ENCODE assay signal across 12 cellular contexts in the genomic region with DNA sequence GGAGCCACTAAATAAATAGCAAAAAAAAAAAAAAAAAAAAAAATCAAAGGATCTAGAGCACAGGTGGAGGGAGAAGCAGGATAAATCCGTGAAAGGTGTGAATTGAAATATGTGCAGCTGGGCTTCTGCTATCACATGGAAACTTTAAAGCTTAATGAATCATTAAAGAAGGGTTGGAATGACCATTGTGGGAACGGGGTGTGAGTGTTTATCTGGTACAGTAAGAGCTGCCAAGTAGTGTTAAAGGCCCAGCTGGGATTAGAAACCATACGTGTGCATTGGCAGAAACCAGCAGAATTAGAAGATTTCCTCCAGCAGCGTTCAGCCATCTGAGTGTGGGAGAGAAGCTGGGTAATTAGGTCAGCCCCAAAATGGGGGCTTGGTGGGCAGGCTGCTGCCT. TPM values are rescaled to one million over a fixed set of nuclear protein-coding genes. Genes with fewer than 3 reads are reported as not detected.
DNase-seq lines count a peak whose midpoint lies in the region; ATAC-seq and TF ChIP-seq lines count a peak whose summit lies in the region.
"Had no signal": no experiment of that assay in that cellular context is flagged by ENCODE, and none has a peak within 500 bp of the region (broad histone marks: within the 10 kb centered on the region; RNA-seq: fewer than 3 reads in every experiment).

No MANE protein-coding gene starts in this region.

- H3K9ac ChIP-seq in mammary epithelial cell (ENCODE audit: insufficient read depth, low read length) (no peak overlapping the region), smooth muscle cell (ENCODE audit: low read depth) (no peak overlapping the region)

- H3K4me1 ChIP-seq in mammary epithelial cell (ENCODE audit: insufficient read depth, low read length) (peaks cover 16% of the 10 kb centered on the region), hepatocyte (ENCODE audit: insufficient read depth) (peaks cover 6% of the 10 kb centered on the region), smooth muscle cell (ENCODE audit: low read depth) (peaks cover 9% of the 10 kb centered on the region)

- ATAC-seq in GM18519 (IDR thresholded peaks at IDR 0.05; ENCODE audit: low FRiP score, unreplicated experiment): no peak

- BruUV-seq in mammary epithelial cell (replicated peaks; lab: Mats Ljungman, UMichigan): no TSS peak

- no peaks in the 10 kb centered on the region for H3K79me2 ChIP-seq in mammary epithelial cell (ENCODE audit: insufficient read depth, low read length)
- H3K79me2 ChIP-seq in hepatocyte: no peaks in the 10 kb centered on the region
- H3K79me2 ChIP-seq in smooth muscle cell (ENCODE audit: low read depth): no peaks in the 10 kb centered on the region

- no peak for TF ChIP-seq POLR2A in erythroblast (IDR thresholded peaks at IDR 0.05; ENCODE audit: low read length)

- intact Hi-C loops in mammary epithelial cell (cut with micrococcal nuclease): no loop called here

- H3F3A ChIP-seq in smooth muscle cell (ENCODE audit: low read depth): peaks cover 3% of the 10 kb centered on the region

- 52% methylated on average over 4 of the region's 4 CpGs for WGBS in mammary epithelial cell (ENCODE audit: low coverage, missing lambda C conversion rate)
- 49% methylated on average over 4 of the region's 4 CpGs for WGBS in hepatocyte (ENCODE audit: low lambda C conversion rate, missing lambda C conversion rate)
- 25% methylated on average over 4 of the region's 4 CpGs for WGBS in smooth muscle cell (ENCODE audit: low lambda C conversion rate)

- H4K20me1 ChIP-seq in mammary epithelial cell (ENCODE audit: insufficient read depth, low read length) (no peaks in the 10 kb centered on the region), hepatocyte (ENCODE audit: insufficient read depth, poor library complexity, severe bottlenecking) (no peaks in the 10 kb centered on the region), smooth muscle cell (ENCODE audit: low read depth) (no peaks in the 10 kb centered on the region)

- dilution Hi-C loops in mammary epithelial cell (cut with HindIII; ENCODE audit: low sequenced_read_pairs): loop anchor here (5.0 kb wide), 1 partner anchor 37 kb away; no protein-coding TSS in a partner anchor

- H3K4me3 ChIP-seq in mammary epithelial cell (replicated peaks in 1 of 3; ENCODE audit: insufficient read depth in 1 of 3, low read depth in 2 of 3, low read length in 3 of 3) (no peak overlapping the region), hepatocyte (no peak overlapping the region), smooth muscle cell (no peak overlapping the region)
- H3K4me3 ChIP-seq: coronary artery had no signal

- H2AFZ ChIP-seq in mammary epithelial cell (ENCODE audit: low read depth, low read length) (peak overlapping the region; percentile 3), hepatocyte (no peak overlapping the region), smooth muscle cell (ENCODE audit: low read depth) (no peak overlapping the region)

- in situ Hi-C loops in mammary epithelial cell (cut with MboI; ENCODE audit: low sequenced_read_pairs in 2 of 2): loop anchor here in 1 of 2 donors (25.0 kb wide), 1 partner anchor 267 kb away; the partner anchor contains the start of genes APH1A, C1orf54 and CA14

- H3K27ac ChIP-seq in mammary epithelial cell (ENCODE audit: insufficient read depth, low read depth, low read length) (no peak overlapping the region), hepatocyte (peak overlapping the region; percentile 16), smooth muscle cell (ENCODE audit: low read depth) (peak overlapping the region; percentile 83)
- H3K27ac ChIP-seq: coronary artery, WERI-Rb-1 had no signal

- H3K4me2 ChIP-seq in mammary epithelial cell (ENCODE audit: insufficient read depth, low read depth, low read length): no peak overlapping the region
- no peak overlapping the region for H3K4me2 ChIP-seq in hepatocyte
- peak overlapping the region; percentile 72 for H3K4me2 ChIP-seq in smooth muscle cell

- H3K36me3 ChIP-seq in mammary epithelial cell (ENCODE audit: insufficient read depth, low read length) (no peaks in the 10 kb centered on the region), hepatocyte (replicated peaks; ENCODE audit: insufficient read depth, low read depth) (no peaks in the 10 kb centered on the region), smooth muscle cell (ENCODE audit: low read depth) (no peaks in the 10 kb centered on the region)
- H3K36me3 ChIP-seq: WERI-Rb-1 had no signal

- DNase-seq in LoVo (ENCODE audit: low spot score) (peak; percentile 62), mammary epithelial cell (peak; percentile 60), hepatocyte (ENCODE audit: low spot score) (no peak), smooth muscle cell (lab: John Stamatoyannopoulos, UW; ENCODE audit: unreplicated experiment) (no peak), cortex of kidney (lab: John Stamatoyannopoulos, UW) (no peak), dedifferentiated amniotic fluid mesenchymal stem cell (ENCODE audit: extremely low spot score) (no peak), erythroblast (lab: John Stamatoyannopoulos, UW) (no peak)
- DNase-seq: activated T-cell treated with anti-CD3 and anti-CD28 coated beads, Interleukin-2, amount 50 U/mL, for 48 hours; WERI-Rb-1 had no signal

- H3K9me3 ChIP-seq in mammary epithelial cell (replicated peaks; ENCODE audit: insufficient read depth, low read length) (no peaks in the 10 kb centered on the region), hepatocyte (ENCODE audit: low read depth) (no peaks in the 10 kb centered on the region), smooth muscle cell (replicated peaks; ENCODE audit: low read depth) (no peaks in the 10 kb centered on the region)

- no peaks in the 10 kb centered on the region for H3K27me3 ChIP-seq in mammary epithelial cell (ENCODE audit: insufficient read depth, low read length)
- H3K27me3 ChIP-seq in hepatocyte: no peaks in the 10 kb centered on the region
- no peaks in the 10 kb centered on the region for H3K27me3 ChIP-seq in smooth muscle cell (ENCODE audit: low read depth)

- CTCF ChIA-PET in mammary epithelial cell (lab: Charles Lee; ENCODE audit: low non-redundant PET): interaction anchor here (0.9 kb wide), 1 partner anchor 61 kb away, joined by 3 read pairs; no protein-coding TSS in a partner anchor

- no peak for TF ChIP-seq CTCF in mammary epithelial cell (conservative IDR thresholded peaks at IDR 0.05 in 1 of 2, IDR thresholded peaks at IDR 0.05 in 1 of 2; ENCODE audit: extremely low read depth in 1 of 2, insufficient read depth in 1 of 2, low read depth in 1 of 2, low read length in 2 of 2)
- TF ChIP-seq CTCF in hepatocyte (IDR thresholded peaks at IDR 0.05; ENCODE audit: poor library complexity): no peak
- TF ChIP-seq CTCF in smooth muscle cell (IDR thresholded peaks at IDR 0.05; ENCODE audit: borderline replicate concordance, insufficient read depth, poor library complexity, severe bottlenecking): no peak

- no peaks in the 10 kb centered on the region for H3K9me2 ChIP-seq in hepatocyte (replicated peaks; ENCODE audit: insufficient read depth)

RNA-seq across cellular contexts. Expression of gene FALEC, which starts 13.4 kb away (rescaled TPM):
- total RNA-seq in mammary epithelial cell (not detected), hepatocyte (not detected in 2 replicates), smooth muscle cell (not detected in 2 replicates)
- polyA plus RNA-seq in mammary epithelial cell (not detected), hepatocyte (0.39 TPM in 1 of 2 replicates, not detected in the other), smooth muscle cell (0.62 and 1.2 TPM in 2 replicates)
- not detected for polyA minus RNA-seq in mammary epithelial cell
- total RNA-seq: osteocyte had no signal

RNA-seq across cellular contexts. Expression of gene ADAMTSL4, which starts 20.2 kb away (rescaled TPM):
- total RNA-seq in mammary epithelial cell: 10 to 100 TPM in 1 of 2 donors, 1 to 10 TPM in 1; 2.9 to 98.0 TPM
- 4.8 TPM for polyA plus RNA-seq in mammary epithelial cell
- 5.1 TPM for polyA minus RNA-seq in mammary epithelial cell
- 3.7 and 8.1 TPM in 2 replicates for total RNA-seq in hepatocyte
- polyA plus RNA-seq in hepatocyte: 19.7 and 28.0 TPM in 2 replicates
- total RNA-seq in smooth muscle cell: 2.4 and 6.4 TPM in 2 replicates
- 8.4 and 20.8 TPM in 2 replicates for polyA plus RNA-seq in smooth muscle cell

RNA-seq across cellular contexts. Expression of gene ECM1, which starts 21.1 kb away (rescaled TPM):
- 10 to 100 TPM; 12.5 to 16.2 TPM for total RNA-seq in mammary epithelial cell
- 11.7 TPM for polyA plus RNA-seq in mammary epithelial cell
- 13.3 TPM for polyA minus RNA-seq in mammary epithelial cell
- 1.0 and 3.0 TPM in 2 replicates for total RNA-seq in hepatocyte
- polyA plus RNA-seq in hepatocyte: 7.1 and 8.8 TPM in 2 replicates
- 14.6 and 19.0 TPM in 2 replicates for total RNA-seq in smooth muscle cell
- 32.0 and 36.1 TPM in 2 replicates for polyA plus RNA-seq in smooth muscle cell

RNA-seq across cellular contexts. Expression of gene TARS2, which starts 41.8 kb away (rescaled TPM):
- total RNA-seq in mammary epithelial cell (10 to 100 TPM; 23.3 to 27.0 TPM), hepatocyte (9.1 and 10.1 TPM in 2 replicates), smooth muscle cell (8.6 and 10.2 TPM in 2 replicates)
- polyA plus RNA-seq in mammary epithelial cell (17.9 TPM), hepatocyte (18.2 and 19.2 TPM in 2 replicates), smooth muscle cell (20.9 and 23.1 TPM in 2 replicates)
- polyA minus RNA-seq in mammary epithelial cell: 57.0 TPM

RNA-seq across cellular contexts. Expression of gene MCL1, which starts 50.4 kb away (rescaled TPM):
- total RNA-seq in mammary epithelial cell (100 to 1,000 TPM; 289 to 455 TPM), hepatocyte (302 and 388 TPM in 2 replicates), smooth muscle cell (519 and 630 TPM in 2 replicates)
- polyA plus RNA-seq in mammary epithelial cell (126 TPM), hepatocyte (150 and 181 TPM in 2 replicates), smooth muscle cell (224 and 247 TPM in 2 replicates)
- polyA minus RNA-seq in mammary epithelial cell: 272 TPM

Comparison
In these comparisons a context has a peak if more than half of its experiments do, and no peak if none do; other contexts are left out.
1. DNase-seq: peak in LoVo (single experiment) and mammary epithelial cell (single experiment); none in hepatocyte (single experiment), smooth muscle cell (single experiment), cortex of kidney (single experiment), dedifferentiated amniotic fluid mesenchymal stem cell (single experiment) and erythroblast (0 of 2).